Comparison of ENCODE assay signal across 10 cellular contexts in the genomic region with DNA sequence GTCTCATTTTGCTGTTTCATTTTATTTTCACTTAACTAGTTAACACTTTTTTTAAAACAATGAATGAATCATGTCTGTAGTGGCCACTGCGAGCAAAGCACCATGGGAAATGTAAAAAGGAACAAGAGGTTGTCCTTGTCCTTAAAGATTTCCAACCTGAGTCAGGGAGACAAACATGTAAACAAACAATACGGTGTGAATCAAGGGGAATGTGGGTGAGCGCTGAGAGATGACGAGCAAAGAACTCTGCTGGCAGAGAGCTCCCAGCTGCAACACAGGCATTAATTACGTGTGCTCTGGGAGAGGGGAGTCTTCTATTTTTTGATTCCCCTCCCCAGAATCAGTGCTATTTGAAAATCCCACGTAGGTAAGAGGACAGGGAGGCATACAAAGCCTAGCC.
A peak's percentile ranks its signal among the peaks of the same experiment; 100 is the strongest.
DNase-seq lines count a peak whose midpoint lies in the region; ATAC-seq and TF ChIP-seq lines count a peak whose summit lies in the region.
"Had no signal": no experiment of that assay in that cellular context is flagged by ENCODE, and none has a peak within 500 bp of the region (broad histone marks: within the 10 kb centered on the region; RNA-seq: fewer than 3 reads in every experiment).

No MANE protein-coding gene starts in this region.

- TF ChIP-seq POLR2A in heart left ventricle (IDR thresholded peaks at IDR 0.05), result no peak

- peak overlapping the region in 11 of 12 donors; percentile 16 to 74 (median 38) for H3K27ac ChIP-seq in heart left ventricle

- in situ Hi-C loops in GM13977 (cut with MboI; ENCODE audit: low pct_unique_long_range_greater_than_20kb, low sequenced_read_pairs, unreplicated experiment), result no loop called here

- H3K27me3 ChIP-seq in heart left ventricle, result no peaks in the 10 kb centered on the region
- H3K27me3 ChIP-seq: esophagus squamous epithelium, ovary had no signal

- peaks cover 0 to 53% (median 17%) of the 10 kb centered on the region in 12 donors for H3K4me1 ChIP-seq in heart left ventricle

- ATAC-seq in heart left ventricle, result peak; percentile 44 to 81 (median 72)
- peak; percentile 68 for ATAC-seq in sciatic nerve
- ATAC-seq in GM18502 (IDR thresholded peaks at IDR 0.05; ENCODE audit: poor library complexity, unreplicated experiment), result no peak

- intact Hi-C loops in heart left ventricle (cut with DNase I), result no loop called here
- intact Hi-C loops in sciatic nerve (cut with DNase I), result no loop called here

- H3K36me3 ChIP-seq in heart left ventricle, result peaks cover 0 to 7% (median 0%) of the 10 kb centered on the region in 9 donors
- H3K36me3 ChIP-seq: esophagus squamous epithelium, ovary had no signal

- DNase-seq in GM04504 (ENCODE audit: low read depth) (peak; percentile 47), SW 1271 (lab: John Stamatoyannopoulos, UW) (peak; percentile 14 to 66), heart left ventricle (peak in 1 of 5 donors; percentile 40), sciatic nerve (ENCODE audit: low spot score) (no peak), AML-193 (lab: John Stamatoyannopoulos, UW) (no peak), GM13977 (ENCODE audit: low spot score) (no peak), occipital lobe (lab: John Stamatoyannopoulos, UW) (no peak)
- DNase-seq: esophagus squamous epithelium had no signal

- no peaks in the 10 kb centered on the region for H3K9me3 ChIP-seq in heart left ventricle
- H3K9me3 ChIP-seq: esophagus squamous epithelium, ovary had no signal

- TF ChIP-seq CTCF in heart left ventricle (IDR thresholded peaks at IDR 0.05) (no peak), GM13977 (IDR thresholded peaks at IDR 0.05; ENCODE audit: extremely low read depth, insufficient read depth, missing control alignments) (no peak)

- WGBS in heart left ventricle, 4 donors, result 34 to 52% (median 40%) methylated on average over 6 of the region's 6 CpGs

- peak overlapping the region in 7 of 12 donors; percentile 7 to 33 (median 18) for H3K4me3 ChIP-seq in heart left ventricle
- H3K4me3 ChIP-seq: esophagus squamous epithelium, ovary had no signal

Comparison
In these comparisons a context has a peak if more than half of its experiments do, and no peak if none do; other contexts are left out.
1. DNase-seq: peak in GM04504 (single experiment) and SW 1271 (2 of 2); none in sciatic nerve (single experiment), AML-193 (0 of 2), GM13977 (single experiment) and occipital lobe (single experiment).